ENCODE assay signal across 18 cellular contexts in the genomic region with DNA sequence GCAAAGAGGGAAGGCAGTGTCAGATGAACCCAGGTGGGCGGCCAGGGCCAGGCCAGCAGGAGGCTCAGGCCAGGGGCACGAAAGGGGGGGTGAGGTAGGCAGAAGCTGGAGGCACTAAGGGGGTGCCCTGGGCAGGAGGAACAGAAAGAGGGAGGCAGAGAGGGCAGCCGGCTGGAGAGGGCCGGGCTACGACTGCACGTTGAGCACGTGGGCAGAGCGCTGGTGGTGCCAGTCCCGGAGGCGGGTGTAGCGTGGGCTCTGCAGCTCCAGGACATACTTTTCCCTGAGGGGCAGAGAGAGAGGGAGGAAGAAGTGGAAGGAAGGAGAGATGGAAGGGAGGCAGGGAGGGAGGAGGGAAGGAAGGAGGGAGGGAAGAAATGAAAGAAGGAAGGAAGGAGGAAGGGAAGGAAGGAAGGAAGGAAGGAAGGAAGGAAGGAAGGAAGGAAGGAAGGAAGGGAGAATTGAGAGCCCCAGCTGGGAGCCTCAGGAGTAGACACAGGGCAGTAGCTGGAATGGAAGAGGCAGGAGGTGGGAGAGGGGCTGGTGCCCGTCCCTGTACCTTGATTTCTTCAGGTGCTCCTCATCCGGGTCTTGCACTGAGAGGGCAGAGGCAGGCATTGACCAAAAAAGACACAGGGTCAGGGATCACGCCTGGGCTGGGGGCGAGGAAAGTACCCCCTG. TPM values are rescaled to one million over a fixed set of nuclear protein-coding genes. Genes with fewer than 3 reads are reported as not detected.
DNase-seq lines count a peak whose midpoint lies in the region; ATAC-seq and TF ChIP-seq lines count a peak whose summit lies in the region.
"Had no signal": no experiment of that assay in that cellular context is flagged by ENCODE, and none has a peak within 500 bp of the region (broad histone marks: within the 10 kb centered on the region; RNA-seq: fewer than 3 reads in every experiment).

No MANE protein-coding gene starts in this region.

- H3K4me1 Mint-ChIP-seq in dendritic cell treated with granulocyte-macrophage colony-stimulating factor and Interleukin-4, amounts not matched to agents 40 ng/mL and 50 ng/mL, for 4 days (ENCODE audit: low read depth): peaks cover 57% of the 10 kb centered on the region

- H3K4me2 ChIP-seq in BLaER1 (peak overlapping the region; percentile 82), osteoblast (ENCODE audit: insufficient read depth, low read length) (no peak overlapping the region)

- H3K9me3 Mint-ChIP-seq in dendritic cell treated with granulocyte-macrophage colony-stimulating factor and Interleukin-4, amounts not matched to agents 40 ng/mL and 50 ng/mL, for 4 days: no peaks in the 10 kb centered on the region
- H3K9me3 Mint-ChIP-seq: activated naive CD4-positive, alpha-beta T cell treated with anti-CD3 and anti-CD28 coated beads for 36 hours had no signal

- H3K36me3 ChIP-seq in BLaER1: peaks cover 72% of the 10 kb centered on the region
- H3K36me3 ChIP-seq in NT2/D1 (ENCODE audit: insufficient read depth, insufficient read length, low read length): peaks cover 92% of the 10 kb centered on the region
- peaks cover 87% of the 10 kb centered on the region for H3K36me3 ChIP-seq in osteoblast (ENCODE audit: insufficient read depth, low read length)

- ATAC-seq in HG02884 (IDR thresholded peaks at IDR 0.05; ENCODE audit: unreplicated experiment) (no peak), GM19351 (IDR thresholded peaks at IDR 0.05; ENCODE audit: unreplicated experiment) (no peak)
- ATAC-seq: stimulated activated naive CD8-positive, alpha-beta T cell treated with anti-CD3 and anti-CD28 coated beads, Interleukin-15, Interleukin-2, amounts not matched to agents 100 U/mL and 50 U/mL, for 24 hours had no signal

- peaks cover 78% of the 10 kb centered on the region for H3K36me3 Mint-ChIP-seq in dendritic cell treated with granulocyte-macrophage colony-stimulating factor and Interleukin-4, amounts not matched to agents 40 ng/mL and 50 ng/mL, for 4 days (ENCODE audit: low read depth)

- peaks cover 71% of the 10 kb centered on the region for H3K79me2 ChIP-seq in osteoblast (ENCODE audit: insufficient read depth, low read length)

- H3K9me3 ChIP-seq in BLaER1: no peaks in the 10 kb centered on the region
- H3K9me3 ChIP-seq in NT2/D1 (ENCODE audit: insufficient read depth, low read length): no peaks in the 10 kb centered on the region
- H3K9me3 ChIP-seq in osteoblast (ENCODE audit: low read depth, low read length): no peaks in the 10 kb centered on the region
- H3K9me3 ChIP-seq: prostate gland, SJSA1 had no signal

- H3K27me3 Mint-ChIP-seq in dendritic cell treated with granulocyte-macrophage colony-stimulating factor and Interleukin-4, amounts not matched to agents 40 ng/mL and 50 ng/mL, for 4 days: peaks cover 27% of the 10 kb centered on the region

- intact Hi-C loops in dendritic cell treated with granulocyte-macrophage colony-stimulating factor and Interleukin-4, amounts not matched to agents 40 ng/mL and 50 ng/mL, for 4 days (cut with micrococcal nuclease): loop anchor here (10.0 kb wide), 1 partner anchor 176 kb away; a partner anchor contains a TSS

- DNase-seq in NT2/D1 (ENCODE audit: low read depth, low spot score) (no peak), osteoblast (ENCODE audit: insufficient read length, low spot score, missing footprints) (peak; percentile 82), DMS114 treated with DMSO at 0.1 percent for 48 hours (lab: John Stamatoyannopoulos, UW; ENCODE audit: unreplicated experiment) (no peak), DMS 273 treated with DMSO at 0.1 percent for 48 hours (lab: John Stamatoyannopoulos, UW) (no peak)
- DNase-seq: activated CD4-positive, alpha-beta T cell treated with anti-CD3 and anti-CD28 coated beads, Interleukin-2, amount 50 U/mL, for 1 hour; activated naive CD4-positive, alpha-beta T cell treated with anti-CD3 and anti-CD28 coated beads for 36 hours; activated T-cell treated with anti-CD3 and anti-CD28 coated beads for 4 hours; COR-L47; effector CD8-positive, alpha-beta T cell; left colon; stimulated activated CD4-positive, alpha-beta T cell treated with anti-CD3 and anti-CD28 coated beads, Interleukin-12 subunit alpha, Interleukin-12 subunit beta, amount 100 ng/mL, for 4 hours; stimulated activated naive CD8-positive, alpha-beta T cell treated with anti-CD3 and anti-CD28 coated beads, Interleukin-15, Interleukin-2, amounts not matched to agents 100 U/mL and 50 U/mL, for 24 hours had no signal

- H4K20me1 ChIP-seq in BLaER1: peaks cover 69% of the 10 kb centered on the region
- peaks cover 84% of the 10 kb centered on the region for H4K20me1 ChIP-seq in osteoblast (ENCODE audit: insufficient read depth, low read length)

- H3K27me3 ChIP-seq in BLaER1: no peaks in the 10 kb centered on the region
- H3K27me3 ChIP-seq in NT2/D1 (ENCODE audit: insufficient read depth, insufficient read length): no peaks in the 10 kb centered on the region
- H3K27me3 ChIP-seq in osteoblast (ENCODE audit: insufficient read depth, low read length): no peaks in the 10 kb centered on the region
- H3K27me3 ChIP-seq: SJSA1 had no signal

- no peak overlapping the region for H3K4me3 Mint-ChIP-seq in dendritic cell treated with granulocyte-macrophage colony-stimulating factor and Interleukin-4, amounts not matched to agents 40 ng/mL and 50 ng/mL, for 4 days
- H3K4me3 Mint-ChIP-seq: activated naive CD4-positive, alpha-beta T cell treated with anti-CD3 and anti-CD28 coated beads for 36 hours had no signal

- TF ChIP-seq CTCF in osteoblast (IDR thresholded peaks at IDR 0.05; ENCODE audit: extremely low read depth, low read depth, low read length): no peak

- H2AFZ ChIP-seq in osteoblast (ENCODE audit: low read length): no peak overlapping the region

- peak overlapping the region; percentile 47 for H3K27ac Mint-ChIP-seq in dendritic cell treated with granulocyte-macrophage colony-stimulating factor and Interleukin-4, amounts not matched to agents 40 ng/mL and 50 ng/mL, for 4 days
- H3K27ac Mint-ChIP-seq: activated naive CD4-positive, alpha-beta T cell treated with anti-CD3 and anti-CD28 coated beads for 36 hours had no signal

- peak overlapping the region; percentile 79 for H3K27ac ChIP-seq in BLaER1
- no peak overlapping the region for H3K27ac ChIP-seq in osteoblast (ENCODE audit: low read depth, low read length)
- H3K27ac ChIP-seq: SJSA1 had no signal

- H3K9ac ChIP-seq in BLaER1: peak overlapping the region; percentile 53
- H3K9ac ChIP-seq in NT2/D1 (ENCODE audit: insufficient read length, low read depth): peak overlapping the region; percentile 56

- H3K4me1 ChIP-seq in BLaER1: peaks cover 74% of the 10 kb centered on the region
- H3K4me1 ChIP-seq in NT2/D1 (ENCODE audit: insufficient read depth, insufficient read length): peaks cover 55% of the 10 kb centered on the region
- peaks cover 33% of the 10 kb centered on the region for H3K4me1 ChIP-seq in osteoblast (ENCODE audit: insufficient read depth, low read length)
- H3K4me1 ChIP-seq: prostate gland had no signal

- H3K4me3 ChIP-seq in BLaER1: 0 out of 2 replicates have a peak overlapping the region, but pooled peaks have one; percentile 28
- H3K4me3 ChIP-seq in NT2/D1 (ENCODE audit: insufficient read length, low read depth): no peak overlapping the region
- no peak overlapping the region for H3K4me3 ChIP-seq in osteoblast (ENCODE audit: insufficient read depth, low read length)
- H3K4me3 ChIP-seq: prostate gland, SJSA1 had no signal

RNA-seq across cellular contexts. Expression of a gene that starts 7.0 kb away (rescaled TPM):
- total RNA-seq in osteoblast: 157 and 159 TPM in 2 replicates

RNA-seq across cellular contexts. Expression of a gene that starts 17.0 kb away (rescaled TPM):
- 121 and 139 TPM in 2 replicates for total RNA-seq in osteoblast

RNA-seq across cellular contexts. Expression of a gene that starts 19.2 kb away (rescaled TPM):
- 1.1 and 1.5 TPM in 2 replicates for total RNA-seq in osteoblast

RNA-seq across cellular contexts. Expression of a gene that starts 26.3 kb away (rescaled TPM):
- total RNA-seq in osteoblast: 49.5 and 68.4 TPM in 2 replicates

RNA-seq across cellular contexts. Expression of a gene that starts 43.8 kb away (rescaled TPM):
- total RNA-seq in osteoblast: 10.0 and 12.7 TPM in 2 replicates
